In the genomic region with DNA sequence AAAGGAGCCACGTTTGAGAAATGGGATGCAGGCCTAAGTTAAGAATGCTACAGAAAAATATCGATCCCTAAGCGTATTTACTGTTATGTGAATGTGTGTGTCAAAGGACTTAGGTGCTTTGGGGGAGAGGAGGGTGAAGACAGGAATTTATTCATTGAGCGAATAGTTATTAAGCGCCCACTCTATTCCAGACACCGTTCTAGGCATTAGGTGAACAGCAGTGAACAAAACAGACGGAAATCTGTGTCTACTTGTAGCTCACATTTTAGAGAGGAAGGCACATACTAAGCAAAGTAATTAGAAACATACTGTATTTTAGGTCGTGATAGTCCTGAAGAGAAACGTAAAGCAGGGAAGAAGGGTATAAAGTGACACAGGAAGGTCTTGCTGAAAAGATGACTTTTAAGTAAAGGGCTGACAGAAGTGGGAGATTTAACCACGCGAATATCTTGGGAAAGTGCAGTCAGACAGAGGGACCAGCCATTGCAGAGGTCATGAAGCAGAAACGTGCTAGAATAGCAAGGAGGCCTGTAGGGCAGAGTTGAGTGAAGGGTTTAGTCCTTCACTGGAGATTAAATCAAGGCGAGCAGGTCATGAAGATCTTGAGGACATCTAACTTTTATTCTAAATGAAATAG, we compare ENCODE assay signal across 8 cellular contexts. TPM values are rescaled to one million over a fixed set of nuclear protein-coding genes. Genes with fewer than 3 reads are reported as not detected.
DNase-seq lines count a peak whose midpoint lies in the region; ATAC-seq and TF ChIP-seq lines count a peak whose summit lies in the region.

No MANE protein-coding gene starts in this region.

- no peaks in the 10 kb centered on the region; the same call in 1 of the 2 replicates for H3K36me3 ChIP-seq in ACC112 (ENCODE audit: insufficient read depth, low read length)
- peaks cover 13% of the 10 kb centered on the region; the same call in 1 of the 2 replicates for H3K36me3 ChIP-seq in Panc1 (ENCODE audit: control insufficient read depth, insufficient read depth, low read length)
- no peaks in the 10 kb centered on the region for H3K36me3 ChIP-seq in testis (ENCODE audit: low read depth, missing control alignments)

- no peak for TF ChIP-seq CTCF in Panc1 (IDR thresholded peaks at IDR 0.05)
- TF ChIP-seq CTCF in testis (IDR thresholded peaks at IDR 0.05), result no peak

- H3K27ac ChIP-seq in ACC112 (ENCODE audit: low read depth, low read length) (peak overlapping the region; percentile 92), Panc1 (ENCODE audit: low read length) (peak overlapping the region; percentile 96), right cardiac atrium (ENCODE audit: low read length) (peak overlapping the region; percentile 71), testis (peak overlapping the region; percentile 91 to 97)

- WGBS in right cardiac atrium, result 4% methylated on average over 13 of the region's 13 CpGs
- 2 to 3% methylated on average over 13 of the region's 13 CpGs for WGBS in testis, 2 donors

- TSS peak; percentile 88 for BruUV-seq in Panc1 (replicated peaks; lab: Mats Ljungman, UMichigan)

- POLR2A ChIA-PET in Panc1 (lab: Charles Lee), result no interaction called here

- H3K4me1 ChIP-seq in ACC112 (ENCODE audit: control insufficient read depth, insufficient read depth, low read length, unreplicated experiment) (peaks cover 46% of the 10 kb centered on the region), Panc1 (ENCODE audit: control insufficient read depth, insufficient read depth, low read length) (peaks cover 3% of the 10 kb centered on the region; the same call in 1 of the 2 replicates), right cardiac atrium (ENCODE audit: control insufficient read depth, insufficient read depth, low read length) (peaks cover 2% of the 10 kb centered on the region), testis (peaks cover 17% of the 10 kb centered on the region)

- H2AFZ ChIP-seq in ACC112 (ENCODE audit: low read length, unreplicated experiment), result peak overlapping the region; percentile 46

- no peaks in the 10 kb centered on the region for H3K27me3 ChIP-seq in ACC112 (ENCODE audit: insufficient read depth, low read length)
- H3K27me3 ChIP-seq in Panc1 (ENCODE audit: control insufficient read depth, insufficient read depth, low read length), result no peaks in the 10 kb centered on the region
- no peaks in the 10 kb centered on the region for H3K27me3 ChIP-seq in right cardiac atrium (ENCODE audit: control insufficient read depth, insufficient read depth)
- H3K27me3 ChIP-seq in testis, result no peaks in the 10 kb centered on the region

- no peak for TF ChIP-seq POLR2A in testis (IDR thresholded peaks at IDR 0.05)

- CTCF ChIA-PET in Panc1 (lab: Charles Lee), result no interaction called here

- ATAC-seq in GM21717 (IDR thresholded peaks at IDR 0.05; ENCODE audit: unreplicated experiment) (peak; percentile 4), Panc1 (no peak), right cardiac atrium (no peak)

- peaks cover 74% of the 10 kb centered on the region for H3K79me2 ChIP-seq in ACC112 (ENCODE audit: control insufficient read depth, insufficient read depth, low read length, unreplicated experiment)

- intact Hi-C loops in Panc1 (cut with micrococcal nuclease; ENCODE audit: unreplicated experiment) (no loop called here), right cardiac atrium (cut with DNase I) (no loop called here), testis (cut with DNase I; ENCODE audit: low total_unique reads) (no loop called here)

- H3K9me3 ChIP-seq in Panc1 (ENCODE audit: control insufficient read depth, insufficient read depth, low read depth, low read length) (no peaks in the 10 kb centered on the region), right cardiac atrium (ENCODE audit: control insufficient read depth, low read length) (no peaks in the 10 kb centered on the region), testis (no peaks in the 10 kb centered on the region)

- in situ Hi-C loops in Panc1 (cut with HindIII; ENCODE audit: low pct_unique_long_range_greater_than_20kb, low sequenced_read_pairs), result no loop called here

- H3K4me3 ChIP-seq in ACC112 (ENCODE audit: low read depth, low read length), result peak overlapping the region; percentile 90
- H3K4me3 ChIP-seq in Panc1 (ENCODE audit: low read depth in 2 of 2, low read length in 2 of 2), result peak overlapping the region; percentile 89 to 97
- H3K4me3 ChIP-seq in right cardiac atrium (ENCODE audit: low read length), result peak overlapping the region; percentile 90
- peak overlapping the region; percentile 76 to 86 for H3K4me3 ChIP-seq in testis

- DNase-seq in Panc1 (ENCODE audit: low read depth, low spot score) (no peak), right cardiac atrium (no peak), testis (no peak), DMS79 (lab: John Stamatoyannopoulos, UW) (no peak), NCI-H345 treated with DMSO at 0.1 percent for 48 hours (lab: John Stamatoyannopoulos, UW; ENCODE audit: unreplicated experiment) (no peak), NCI-H2029 treated with DMSO at 0.1 percent for 48 hours (lab: John Stamatoyannopoulos, UW) (no peak)

RNA-seq across cellular contexts. Expression of gene AIMP1, which starts 0.5 kb away (rescaled TPM):
- total RNA-seq in Panc1 (2021; ENCODE audit: unreplicated experiment) (45.8 TPM), right cardiac atrium (10 to 100 TPM; 31.1 to 37.5 (median 35.3) TPM), testis (10 to 100 TPM; 17.7 to 20.0 TPM)
- 15.7 TPM for polyA plus RNA-seq in Panc1 (2012; ENCODE audit: insufficient read length)
- polyA plus RNA-seq in right cardiac atrium (25.7 TPM), testis (ENCODE audit: insufficient read depth, low read depth, low replicate concordance) (26.3 TPM)

RNA-seq across cellular contexts. Expression of gene TBCK, which starts 0.9 kb away (rescaled TPM):
- total RNA-seq in Panc1 (2021; ENCODE audit: unreplicated experiment), result 15.1 TPM
- polyA plus RNA-seq in Panc1 (2012; ENCODE audit: insufficient read length), result 6.2 TPM
- 10 to 100 TPM; 18.8 to 29.0 (median 23.7) TPM for total RNA-seq in right cardiac atrium
- polyA plus RNA-seq in right cardiac atrium, result 6.9 TPM
- total RNA-seq in testis, result 10 to 100 TPM; 66.3 to 67.1 TPM
- polyA plus RNA-seq in testis (ENCODE audit: insufficient read depth, low read depth, low replicate concordance), result 17.7 TPM

RNA-seq across cellular contexts. Expression of gene GIMD1, which starts 51.7 kb away (rescaled TPM):
- total RNA-seq in Panc1 (2021; ENCODE audit: unreplicated experiment) (not detected), right cardiac atrium (not detected), testis (not detected)
- not detected for polyA plus RNA-seq in Panc1 (2012; ENCODE audit: insufficient read length)
- polyA plus RNA-seq in right cardiac atrium (not detected), testis (ENCODE audit: insufficient read depth, low read depth, low replicate concordance) (not detected)
